2 cellular contexts compared by ENCODE assay signal in genomic region chr13:22738357-22738756, GRCh38.
A peak's percentile ranks its signal among the peaks of the same experiment; 100 is the strongest.
TF ChIP-seq lines count a peak whose summit lies in the region.

No MANE protein-coding gene starts in this region.

TF ChIP-seq in GM23338, 12 proteins besides CTCF, POLR2A, EP300 and RAD21 (continued from another document):
- TF ChIP-seq REST (IDR thresholded peaks at IDR 0.05; ENCODE audit: unreplicated experiment) (no peak), ZNF462 (CRISPR knock-in tag; IDR thresholded peaks at IDR 0.05) (no peak), NANOG (IDR thresholded peaks at IDR 0.05; ENCODE audit: borderline replicate concordance) (no peak), ZNF114 (CRISPR knock-in tag; IDR thresholded peaks at IDR 0.05) (no peak), EZH2phosphoT487 (IDR thresholded peaks at IDR 0.05; ENCODE audit: unreplicated experiment) (no peak), JUNB (IDR thresholded peaks at IDR 0.05; ENCODE audit: unreplicated experiment) (no peak), ETS1 (IDR thresholded peaks at IDR 0.05) (no peak), EZH2 (IDR thresholded peaks at IDR 0.05; ENCODE audit: low read depth, unreplicated experiment) (no peak)

TF ChIP-seq in liver, 16 proteins besides CTCF, POLR2A, EP300 and RAD21 (continued from another document):
- TF ChIP-seq REST (IDR thresholded peaks at IDR 0.05) (no peak), SP1 (IDR thresholded peaks at IDR 0.05) (no peak), EGR1 (IDR thresholded peaks at IDR 0.05; ENCODE audit: low read depth in 2 of 2) (no peak), YY1 (IDR thresholded peaks at IDR 0.05) (peak; percentile 37), ATF3 (IDR thresholded peaks at IDR 0.05) (no peak), TAF1 (conservative IDR thresholded peaks at IDR 0.05) (no peak), GABPA (IDR thresholded peaks at IDR 0.05 in 1 of 2, conservative IDR thresholded peaks at IDR 0.05 in 1 of 2) (no peak), MAX (IDR thresholded peaks at IDR 0.05) (no peak), RXRA (IDR thresholded peaks at IDR 0.05) (peak in 1 of 2 donors; percentile 28)
